ENCODE assay signal across 34 cellular contexts in the genomic region with DNA sequence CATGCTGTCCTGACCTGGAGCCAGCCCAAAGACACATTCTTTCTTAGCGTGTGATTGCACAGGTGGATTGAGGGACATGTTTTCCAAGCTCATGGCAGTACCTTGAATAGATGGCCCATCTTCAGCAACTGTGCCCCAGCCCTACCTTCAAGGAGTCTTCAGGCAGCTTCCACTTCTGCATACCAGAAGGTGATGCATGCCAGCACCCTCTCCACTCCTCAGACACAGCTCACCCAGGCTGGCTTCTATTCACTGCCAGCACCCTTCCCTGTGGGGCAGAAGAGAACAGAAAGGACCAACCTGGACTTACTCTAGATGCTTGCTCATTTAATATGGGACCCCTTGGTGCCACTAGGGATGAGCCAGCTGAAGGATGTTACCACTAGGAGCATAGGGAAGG.
"Had no signal": no experiment of that assay in that cellular context is flagged by ENCODE, and none has a peak within 500 bp of the region (broad histone marks: within the 10 kb centered on the region; RNA-seq: fewer than 3 reads in every experiment).

No MANE protein-coding gene starts in this region.

- H3K9me3 ChIP-seq: MG63 had no signal

- H3K36me3 ChIP-seq: MG63 had no signal

- H3K4me2 ChIP-seq: KMS-11 had no signal

- H3K27me3 ChIP-seq: MG63 had no signal

- H3K4me3 ChIP-seq: MG63 had no signal

- DNase-seq: Karpas-422, Kasumi-1, MG63, MM.1S, MV-4-11, NCI-H1048, NCI-H1092, NCI-H1092 treated with DMSO at 0.1 percent for 48 hours, NCI-H1105, NCI-H1105 treated with DMSO at 0.1 percent for 48 hours, NCI-H1417, NCI-H1417 treated with DMSO at 0.1 percent for 48 hours, NCI-H1436, NCI-H1436 treated with DMSO at 0.1 percent for 48 hours, NCI-H146, NCI-H1694, NCI-H1694 treated with DMSO at 0.1 percent for 48 hours, NCI-H187, NCI-H187 treated with DMSO at 0.1 percent for 48 hours, NCI-H1930, NCI-H2029, NCI-H2029 treated with DMSO at 0.1 percent for 48 hours, NCI-H2081, NCI-H2081 treated with DMSO at 0.1 percent for 48 hours, NCI-H2107, NCI-H2171, NCI-H2171 treated with DMSO at 0.1 percent for 48 hours, NCI-H2227 treated with DMSO at 0.1 percent for 48 hours, NCI-H226, NCI-H345, NCI-H446, NCI-H446 treated with DMSO at 0.1 percent for 48 hours, NCI-H510A had no signal

- H3K27ac ChIP-seq: KMS-11 had no signal

- H3K9ac ChIP-seq: KMS-11 had no signal
